8 cellular contexts compared by ENCODE assay signal in genomic region chr12:52032797-52033505, GRCh38. TPM values are rescaled to one million over a fixed set of nuclear protein-coding genes. Genes with fewer than 3 reads are reported as not detected.
DNase-seq lines count a peak whose midpoint lies in the region; ATAC-seq and TF ChIP-seq lines count a peak whose summit lies in the region.

No MANE protein-coding gene starts in this region.

- H3K4me3 Mint-ChIP-seq in activated naive CD4-positive, alpha-beta T cell treated with anti-CD3 and anti-CD28 coated beads, Interleukin-2, amount 50 U/mL, for 24 hours: peak overlapping the region; percentile 80

- ATAC-seq in HG02571 (IDR thresholded peaks at IDR 0.05; ENCODE audit: unreplicated experiment): peak; percentile 91

- WGBS in thymus: 1% methylated on average over 49 of the region's 49 CpGs

- peak overlapping the region; percentile 69 for H2AFZ ChIP-seq in osteoblast (ENCODE audit: low read length)

- H3K27me3 Mint-ChIP-seq in activated naive CD4-positive, alpha-beta T cell treated with anti-CD3 and anti-CD28 coated beads, Interleukin-2, amount 50 U/mL, for 24 hours: no peaks in the 10 kb centered on the region

- peak overlapping the region; percentile 64 for H3K9ac ChIP-seq in SK-N-MC (ENCODE audit: insufficient read length)

- no peaks in the 10 kb centered on the region for H4K20me1 ChIP-seq in osteoblast (ENCODE audit: insufficient read depth, low read length)

- H3K4me2 ChIP-seq in osteoblast (ENCODE audit: insufficient read depth, low read length): peak overlapping the region; percentile 98

- TF ChIP-seq CTCF in GM06990 (IDR thresholded peaks at IDR 0.05; ENCODE audit: insufficient read depth, low read length, poor library complexity, severe bottlenecking) (no peak), osteoblast (IDR thresholded peaks at IDR 0.05; ENCODE audit: extremely low read depth, low read depth, low read length) (no peak)

- peaks cover 2% of the 10 kb centered on the region for H3K79me2 ChIP-seq in osteoblast (ENCODE audit: insufficient read depth, low read length)

- H3K9me3 ChIP-seq in SK-N-MC (ENCODE audit: low read depth, low read length) (no peaks in the 10 kb centered on the region), osteoblast (ENCODE audit: low read depth, low read length) (no peaks in the 10 kb centered on the region), thymus (ENCODE audit: control insufficient read depth) (no peaks in the 10 kb centered on the region)

- no peaks in the 10 kb centered on the region for H3K27me3 ChIP-seq in GM06990 (replicated peaks; ENCODE audit: control insufficient read depth, insufficient read depth, low read length)
- no peaks in the 10 kb centered on the region for H3K27me3 ChIP-seq in osteoblast (ENCODE audit: insufficient read depth, low read length)
- H3K27me3 ChIP-seq in thymus (ENCODE audit: control insufficient read depth, insufficient read depth): peaks cover 19% of the 10 kb centered on the region

- H3K27ac Mint-ChIP-seq in activated naive CD4-positive, alpha-beta T cell treated with anti-CD3 and anti-CD28 coated beads, Interleukin-2, amount 50 U/mL, for 24 hours: peak overlapping the region; percentile 83

- H3K9me3 Mint-ChIP-seq in activated naive CD4-positive, alpha-beta T cell treated with anti-CD3 and anti-CD28 coated beads, Interleukin-2, amount 50 U/mL, for 24 hours: no peaks in the 10 kb centered on the region

- H3K27ac ChIP-seq in SK-N-MC: peak overlapping the region; percentile 58; the same call in 1 of the 2 replicates
- peak overlapping the region; percentile 93 for H3K27ac ChIP-seq in osteoblast (ENCODE audit: low read depth, low read length)
- H3K27ac ChIP-seq in thymus (ENCODE audit: low read depth): peak overlapping the region; percentile 79

- no peaks in the 10 kb centered on the region for H3K36me3 Mint-ChIP-seq in activated naive CD4-positive, alpha-beta T cell treated with anti-CD3 and anti-CD28 coated beads, Interleukin-2, amount 50 U/mL, for 24 hours

- H3K4me3 ChIP-seq in GM06990 (replicated peaks; ENCODE audit: low read depth, low read length): peak overlapping the region; percentile 43
- H3K4me3 ChIP-seq in SK-N-MC: peak overlapping the region; percentile 71
- H3K4me3 ChIP-seq in osteoblast (ENCODE audit: insufficient read depth, low read length): peak overlapping the region; percentile 68
- peak overlapping the region; percentile 52 for H3K4me3 ChIP-seq in thymus (ENCODE audit: low read length)

- H3K36me3 ChIP-seq in GM06990 (ENCODE audit: control insufficient read depth, insufficient read depth, low read length): no peaks in the 10 kb centered on the region
- no peaks in the 10 kb centered on the region for H3K36me3 ChIP-seq in SK-N-MC (ENCODE audit: insufficient read depth, low read length)
- H3K36me3 ChIP-seq in osteoblast (ENCODE audit: insufficient read depth, low read length): no peaks in the 10 kb centered on the region
- H3K36me3 ChIP-seq in thymus (ENCODE audit: control insufficient read depth, insufficient read depth): no peaks in the 10 kb centered on the region

- DNase-seq in GM06990 (ENCODE audit: extremely low read depth, insufficient read length) (peak; percentile 90), NCI-H1048 (lab: John Stamatoyannopoulos, UW) (peak; percentile 84), SK-N-MC (ENCODE audit: low read depth, low spot score) (no peak), globus pallidus (ENCODE audit: low spot score) (peak; percentile 97), osteoblast (ENCODE audit: insufficient read length, low spot score, missing footprints) (peak; percentile 100)

- peaks cover 40% of the 10 kb centered on the region for H3K4me1 Mint-ChIP-seq in activated naive CD4-positive, alpha-beta T cell treated with anti-CD3 and anti-CD28 coated beads, Interleukin-2, amount 50 U/mL, for 24 hours

- H3K4me1 ChIP-seq in osteoblast (ENCODE audit: insufficient read depth, low read length) (peaks cover 22% of the 10 kb centered on the region), thymus (ENCODE audit: control insufficient read depth, insufficient read depth, low read length) (peaks cover 14% of the 10 kb centered on the region)

RNA-seq across cellular contexts. Expression of gene NR4A1, which starts 18.3 kb away (rescaled TPM):
- total RNA-seq in osteoblast: 3.3 and 3.5 TPM in 2 replicates
- polyA plus RNA-seq in thymus: 106 TPM

RNA-seq across cellular contexts. Expression of gene TAMALIN, which starts 26.2 kb away (rescaled TPM):
- total RNA-seq in osteoblast: 4.7 and 6.5 TPM in 2 replicates
- 47.4 TPM for polyA plus RNA-seq in thymus

RNA-seq across cellular contexts. Expression of gene ATG101, which starts 36.8 kb away (rescaled TPM):
- 49.5 and 64.4 TPM in 2 replicates for total RNA-seq in osteoblast
- 36.7 TPM for polyA plus RNA-seq in thymus

RNA-seq across cellular contexts. Expression of gene SMIM41, which starts 46.6 kb away (rescaled TPM):
- under 0.01 TPM in 1 of 2 replicates, not detected in the other for total RNA-seq in osteoblast
- polyA plus RNA-seq in thymus: 0.14 TPM
